1 cellular context compared by ENCODE assay signal in genomic region chr19:38394488-38394887, GRCh38.
TF ChIP-seq lines count a peak whose summit lies in the region.

No MANE protein-coding gene starts in this region.

TF ChIP-seq in WTC11, 78 proteins besides CTCF, POLR2A, EP300 and RAD21 (continued from another document):
- TF ChIP-seq AFF4 (CRISPR knock-in tag; IDR thresholded peaks at IDR 0.05; ENCODE audit: borderline replicate concordance) (no peak), NFE2L1 (CRISPR knock-in tag; IDR thresholded peaks at IDR 0.05) (no peak)
- TF ChIP-seq, protein P1, sequence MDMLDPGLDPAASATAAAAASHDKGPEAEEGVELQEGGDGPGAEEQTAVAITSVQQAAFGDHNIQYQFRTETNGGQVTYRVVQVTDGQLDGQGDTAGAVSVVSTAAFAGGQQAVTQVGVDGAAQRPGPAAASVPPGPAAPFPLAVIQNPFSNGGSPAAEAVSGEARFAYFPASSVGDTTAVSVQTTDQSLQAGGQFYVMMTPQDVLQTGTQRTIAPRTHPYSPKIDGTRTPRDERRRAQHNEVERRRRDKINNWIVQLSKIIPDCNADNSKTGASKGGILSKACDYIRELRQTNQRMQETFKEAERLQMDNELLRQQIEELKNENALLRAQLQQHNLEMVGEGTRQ (CRISPR knock-in tag; IDR thresholded peaks at IDR 0.05) = peak; percentile 86
